ENCODE assay signal across 12 cellular contexts in the genomic region with DNA sequence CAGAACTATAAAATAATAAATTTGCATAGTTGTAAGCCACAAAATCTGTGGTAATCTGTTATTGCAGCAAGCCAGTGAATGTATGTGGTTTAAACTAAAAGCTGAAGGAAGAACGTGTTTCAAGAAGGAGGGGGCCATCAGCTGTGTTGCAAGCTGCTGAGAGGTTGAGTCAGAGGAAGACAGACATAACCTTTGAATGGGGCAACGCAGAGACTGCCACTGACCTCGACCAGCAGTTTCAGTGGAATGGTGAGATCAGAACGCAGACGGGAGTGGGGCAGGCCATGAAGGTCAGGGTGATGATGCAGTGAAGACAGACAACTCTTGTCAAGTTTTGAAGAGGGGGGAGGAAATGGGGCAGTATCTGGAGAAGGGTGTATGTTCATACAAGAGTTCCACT. TPM values are rescaled to one million over a fixed set of nuclear protein-coding genes. Genes with fewer than 3 reads are reported as not detected.
A peak's percentile ranks its signal among the peaks of the same experiment; 100 is the strongest.
DNase-seq lines count a peak whose midpoint lies in the region; ATAC-seq and TF ChIP-seq lines count a peak whose summit lies in the region.
"Had no signal": no experiment of that assay in that cellular context is flagged by ENCODE, and none has a peak within 500 bp of the region (broad histone marks: within the 10 kb centered on the region; RNA-seq: fewer than 3 reads in every experiment).

No MANE protein-coding gene starts in this region.

- H3K27ac ChIP-seq in AG04450 (ENCODE audit: low read depth, low read length), result peak overlapping the region; percentile 85
- H3K27ac ChIP-seq: uterus had no signal

- intact Hi-C loops in activated T-helper 1 cell treated with anti-CD3 and anti-CD28 coated beads, Interleukin-12 subunit alpha, Interleukin-12 subunit beta, Interleukin-2, Interleukin-4 antibody, amounts not matched to agents 30 ng/mL and 10 ng/mL and 1 ng/mL, durations not matched to agents 14 hours and 24 hours and 36 hours (cut with micrococcal nuclease), result no loop called here

- ATAC-seq in HG02588 (IDR thresholded peaks at IDR 0.05; ENCODE audit: unreplicated experiment) (no peak), HG02763 (IDR thresholded peaks at IDR 0.05; ENCODE audit: unreplicated experiment) (no peak)

- peak; percentile 93 for DNase-seq in AG04450 (ENCODE audit: low read depth, low spot score)
- peak; percentile 66 for DNase-seq in HPDE6-E6E7 (ENCODE audit: extremely low spot score)
- no peak for DNase-seq in activated T-helper 1 cell treated with anti-CD3 and anti-CD28 coated beads, Interleukin-12 subunit alpha, Interleukin-12 subunit beta, Interleukin-2, Interleukin-4 antibody, amounts not matched to agents 30 ng/mL and 10 ng/mL and 1 ng/mL, durations not matched to agents 14 hours and 24 hours and 36 hours (ENCODE audit: low spot score)
- peak; percentile 99 for DNase-seq in iris pigment epithelial cell (ENCODE audit: low read depth)
- DNase-seq in midbrain (lab: John Stamatoyannopoulos, UW), result no peak
- DNase-seq in mucosa of gallbladder (ENCODE audit: low spot score), result no peak
- DNase-seq: DMS79 treated with DMSO at 0.1 percent for 48 hours, left cardiac atrium, NCI-H446, uterus had no signal

- H3K4me1 Mint-ChIP-seq in activated T-helper 1 cell treated with anti-CD3 and anti-CD28 coated beads, Interleukin-12 subunit alpha, Interleukin-12 subunit beta, Interleukin-2, Interleukin-4 antibody, amounts not matched to agents 30 ng/mL and 10 ng/mL and 1 ng/mL, durations not matched to agents 14 hours and 24 hours and 36 hours (ENCODE audit: low read depth), result peaks cover 14% of the 10 kb centered on the region

- H3K4me3 ChIP-seq in AG04450 (ENCODE audit: low read depth, low read length), result no peak overlapping the region
- H3K4me3 ChIP-seq: uterus had no signal

- POLR2A ChIA-PET in AG04450 (lab: Yijun Ruan, JAX), result interaction anchor here (1.1 to 2.1 kb wide), 5 partner anchors 18 to 48 kb away, joined by 3 to 22 read pairs (median 9); a partner anchor contains a TSS

- H3K4me3 Mint-ChIP-seq in activated T-helper 1 cell treated with anti-CD3 and anti-CD28 coated beads, Interleukin-12 subunit alpha, Interleukin-12 subunit beta, Interleukin-2, Interleukin-4 antibody, amounts not matched to agents 30 ng/mL and 10 ng/mL and 1 ng/mL, durations not matched to agents 14 hours and 24 hours and 36 hours, result no peak overlapping the region

- H3K27me3 ChIP-seq in AG04450 (ENCODE audit: control insufficient read depth, insufficient read depth, low read length), result no peaks in the 10 kb centered on the region
- H3K27me3 ChIP-seq: uterus had no signal

- peak overlapping the region; percentile 3 for H3K27ac Mint-ChIP-seq in activated T-helper 1 cell treated with anti-CD3 and anti-CD28 coated beads, Interleukin-12 subunit alpha, Interleukin-12 subunit beta, Interleukin-2, Interleukin-4 antibody, amounts not matched to agents 30 ng/mL and 10 ng/mL and 1 ng/mL, durations not matched to agents 14 hours and 24 hours and 36 hours

- H3K9me3 ChIP-seq in AG04450 (ENCODE audit: control insufficient read depth, insufficient read depth, low read length), result peaks cover 3% of the 10 kb centered on the region
- H3K9me3 ChIP-seq: uterus had no signal

- CTCF ChIA-PET in AG04450 (lab: Charles Lee), result interaction anchor here (0.9 to 1.0 kb wide), 2 partner anchors 11 to 347 kb away, joined by 3 read pairs; no protein-coding TSS in a partner anchor

- no peak for TF ChIP-seq CTCF in AG04450 (IDR thresholded peaks at IDR 0.05; ENCODE audit: low read depth, low read length)

- no peaks in the 10 kb centered on the region for H3K9me3 Mint-ChIP-seq in activated T-helper 1 cell treated with anti-CD3 and anti-CD28 coated beads, Interleukin-12 subunit alpha, Interleukin-12 subunit beta, Interleukin-2, Interleukin-4 antibody, amounts not matched to agents 30 ng/mL and 10 ng/mL and 1 ng/mL, durations not matched to agents 14 hours and 24 hours and 36 hours

- no peaks in the 10 kb centered on the region for H3K36me3 Mint-ChIP-seq in activated T-helper 1 cell treated with anti-CD3 and anti-CD28 coated beads, Interleukin-12 subunit alpha, Interleukin-12 subunit beta, Interleukin-2, Interleukin-4 antibody, amounts not matched to agents 30 ng/mL and 10 ng/mL and 1 ng/mL, durations not matched to agents 14 hours and 24 hours and 36 hours (ENCODE audit: low read depth)

- H3K27me3 Mint-ChIP-seq in activated T-helper 1 cell treated with anti-CD3 and anti-CD28 coated beads, Interleukin-12 subunit alpha, Interleukin-12 subunit beta, Interleukin-2, Interleukin-4 antibody, amounts not matched to agents 30 ng/mL and 10 ng/mL and 1 ng/mL, durations not matched to agents 14 hours and 24 hours and 36 hours (ENCODE audit: insufficient read depth), result peaks cover 7% of the 10 kb centered on the region

RNA-seq across cellular contexts. Expression of a gene that starts 23.2 kb away (rescaled TPM):
- polyA plus RNA-seq in AG04450 (2011; rRNA removed), result 1,269 and 1,338 TPM in 2 replicates
- 337 and 391 TPM in 2 replicates for polyA minus RNA-seq in AG04450 (2011; rRNA and poly(A)+ RNA removed)
- total RNA-seq in activated T-helper 1 cell treated with anti-CD3 and anti-CD28 coated beads, Interleukin-12 subunit alpha, Interleukin-12 subunit beta, Interleukin-2, Interleukin-4 antibody, amounts not matched to agents 30 ng/mL and 10 ng/mL and 1 ng/mL, durations not matched to agents 14 hours and 24 hours and 36 hours, result 61.4 and 63.7 TPM in 2 replicates
- 395 TPM for total RNA-seq in mucosa of gallbladder

Comparison
In these comparisons a context has a peak if more than half of its experiments do, and no peak if none do; other contexts are left out.
1. DNase-seq: peak in AG04450 (single experiment), HPDE6-E6E7 (single experiment) and iris pigment epithelial cell (single experiment); none in activated T-helper 1 cell treated with anti-CD3 and anti-CD28 coated beads, Interleukin-12 subunit alpha, Interleukin-12 subunit beta, Interleukin-2, Interleukin-4 antibody, amounts not matched to agents 30 ng/mL and 10 ng/mL and 1 ng/mL, durations not matched to agents 14 hours and 24 hours and 36 hours (single experiment), midbrain (single experiment) and mucosa of gallbladder (single experiment).